In genomic region chr16:10871157-10871991, GRCh38 we compare ENCODE assay signal across 9 cellular contexts. TPM values are rescaled to one million over a fixed set of nuclear protein-coding genes. Genes with fewer than 3 reads are reported as not detected.
DNase-seq lines count a peak whose midpoint lies in the region; ATAC-seq lines count a peak whose summit lies in the region.
"Had no signal": no experiment of that assay in that cellular context is flagged by ENCODE, and none has a peak within 500 bp of the region (broad histone marks: within the 10 kb centered on the region; RNA-seq: fewer than 3 reads in every experiment).

No MANE protein-coding gene starts in this region.

- H3K27me3 Mint-ChIP-seq in activated CD4-positive, alpha-beta memory T cell treated with anti-CD3 and anti-CD28 coated beads for 36 hours = peaks cover 38% of the 10 kb centered on the region

- H3K4me1 Mint-ChIP-seq in activated CD4-positive, alpha-beta memory T cell treated with anti-CD3 and anti-CD28 coated beads for 36 hours (ENCODE audit: low read depth) = peaks cover 59% of the 10 kb centered on the region

- H3K4me3 Mint-ChIP-seq in activated CD4-positive, alpha-beta memory T cell treated with anti-CD3 and anti-CD28 coated beads for 36 hours = peak overlapping the region; percentile 36

- H3K36me3 Mint-ChIP-seq in activated CD4-positive, alpha-beta memory T cell treated with anti-CD3 and anti-CD28 coated beads for 36 hours = no peaks in the 10 kb centered on the region

- CTCF ChIA-PET in activated CD4-positive, alpha-beta memory T cell treated with anti-CD3 and anti-CD28 coated beads for 36 hours (lab: Charles Lee) = interaction anchor here (0.8 to 1.2 kb wide), 2 partner anchors 10 to 47 kb away, joined by 3 to 4 read pairs; no protein-coding TSS in a partner anchor

- no peak overlapping the region for H3K4me3 ChIP-seq in MG63
- H3K4me3 ChIP-seq: thoracic aorta had no signal

- no peaks in the 10 kb centered on the region for H3K9me3 Mint-ChIP-seq in activated CD4-positive, alpha-beta memory T cell treated with anti-CD3 and anti-CD28 coated beads for 36 hours

- H3K36me3 ChIP-seq in MG63 = no peaks in the 10 kb centered on the region
- H3K36me3 ChIP-seq: thoracic aorta had no signal

- DNase-seq in ELR (ENCODE audit: low read depth) (peak; percentile 97), MG63 (peak; percentile 78), glomerular visceral epithelial cell (ENCODE audit: extremely low spot score) (peak; percentile 83), NCI-H774 (lab: John Stamatoyannopoulos, UW) (no peak), hippocampal formation (lab: John Stamatoyannopoulos, UW) (no peak)
- DNase-seq in activated CD4-positive, alpha-beta memory T cell treated with anti-CD3 and anti-CD28 coated beads for 36 hours = peak; percentile 90
- peak; percentile 44 to 67 for DNase-seq in stimulated activated CD4-positive, alpha-beta T cell treated with anti-CD3 and anti-CD28 coated beads, Interleukin-2, amount 100 ng/mL, for 24 hours

- intact Hi-C loops in activated CD4-positive, alpha-beta memory T cell treated with anti-CD3 and anti-CD28 coated beads for 36 hours (cut with micrococcal nuclease) = loop anchor here (1.0 to 10.0 kb wide), 8 partner anchors 10 to 359 kb away; no protein-coding TSS in a partner anchor

- H3K9me3 ChIP-seq in MG63 = no peaks in the 10 kb centered on the region
- H3K9me3 ChIP-seq: thoracic aorta had no signal

- H3K27ac Mint-ChIP-seq in activated CD4-positive, alpha-beta memory T cell treated with anti-CD3 and anti-CD28 coated beads for 36 hours = peak overlapping the region; percentile 85

- ATAC-seq in GM21576 (IDR thresholded peaks at IDR 0.05; ENCODE audit: unreplicated experiment) = peak; percentile 40

- POLR2A ChIA-PET in activated CD4-positive, alpha-beta memory T cell treated with anti-CD3 and anti-CD28 coated beads for 36 hours (lab: Charles Lee) = interaction anchor here (0.5 to 1.8 kb wide), 2 partner anchors 10 kb away, joined by 4 to 9 read pairs; no protein-coding TSS in a partner anchor

- peaks cover 27% of the 10 kb centered on the region for H3K27me3 ChIP-seq in MG63

RNA-seq across cellular contexts. Expression of gene CIITA, which starts 5.6 kb away (rescaled TPM):
- not detected in 2 replicates for total RNA-seq in MG63 (2014; rRNA removed; shearing (Covaris generic); ENCODE audit: low replicate concordance)
- total RNA-seq in activated CD4-positive, alpha-beta memory T cell treated with anti-CD3 and anti-CD28 coated beads for 36 hours = 1 to 10 TPM; 1.8 to 3.2 TPM

RNA-seq across cellular contexts. Expression of gene TVP23A, which starts 52.8 kb away (rescaled TPM):
- not detected in 2 replicates for total RNA-seq in MG63 (2014; rRNA removed; shearing (Covaris generic); ENCODE audit: low replicate concordance)
- total RNA-seq in activated CD4-positive, alpha-beta memory T cell treated with anti-CD3 and anti-CD28 coated beads for 36 hours = not detected

Comparison
In these comparisons a context has a peak if more than half of its experiments do, and no peak if none do; other contexts are left out.
1. DNase-seq: peak in ELR (single experiment), MG63 (single experiment), activated CD4-positive, alpha-beta memory T cell treated with anti-CD3 and anti-CD28 coated beads for 36 hours (single experiment), glomerular visceral epithelial cell (single experiment) and stimulated activated CD4-positive, alpha-beta T cell treated with anti-CD3 and anti-CD28 coated beads, Interleukin-2, amount 100 ng/mL, for 24 hours (2 of 2); none in NCI-H774 (single experiment) and hippocampal formation (0 of 2).